ENCODE assay signal across 14 cellular contexts in the genomic region with DNA sequence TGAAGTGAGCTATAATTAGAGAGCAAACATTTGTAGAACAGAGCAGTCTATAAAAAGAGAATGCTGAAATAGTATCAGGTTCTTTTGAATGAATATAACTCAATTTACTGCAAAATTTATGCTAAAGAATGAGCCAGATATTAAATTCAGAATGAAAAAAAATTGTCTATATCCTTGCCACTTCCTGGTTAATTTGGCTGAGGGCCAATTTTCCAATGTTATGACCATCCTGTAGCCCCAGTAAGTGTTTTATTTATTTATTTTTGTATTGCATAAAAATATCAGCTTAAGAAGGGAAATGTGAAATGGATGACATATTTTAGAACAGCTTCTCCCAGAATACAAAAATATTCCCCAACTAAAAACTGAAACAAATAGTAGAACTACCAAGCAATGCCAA.
"Had no signal": no experiment of that assay in that cellular context is flagged by ENCODE, and none has a peak within 500 bp of the region (broad histone marks: within the 10 kb centered on the region; RNA-seq: fewer than 3 reads in every experiment).

No MANE protein-coding gene starts in this region.

- DNase-seq: activated CD4-positive, alpha-beta T cell treated with anti-CD3 and anti-CD28 coated beads for 4 hours; activated CD8-positive, alpha-beta T cell treated with anti-CD3 and anti-CD28 coated beads for 36 hours; activated effector memory CD4-positive, alpha-beta T cell treated with Interleukin-2 at 50 U/mL for 16 hours; activated naive CD4-positive, alpha-beta T cell treated with anti-CD3 and anti-CD28 coated beads, Interleukin-2, amount 50 U/mL, for 16 hours; activated T-cell treated with anti-CD3 and anti-CD28 coated beads, Interleukin-2, amount 50 U/mL, for 4 hours; adrenal gland; esophagus squamous epithelium; kidney glomerular epithelial cell; mesenchymal stem cell; naive thymus-derived CD8-positive, alpha-beta T cell; stimulated activated CD4-positive, alpha-beta T cell treated with anti-CD3 and anti-CD28 coated beads, Interleukin-1b, Interleukin-23, amount 100 ng/mL, for 48 hours had no signal

- H3K27ac ChIP-seq: adrenal gland, cardiac muscle cell, esophagus squamous epithelium, neutrophil, parathyroid adenoma had no signal

- H3K4me1 ChIP-seq: adrenal gland, esophagus squamous epithelium, parathyroid adenoma had no signal

- H3K36me3 ChIP-seq: adrenal gland, cardiac muscle cell, esophagus squamous epithelium, neutrophil had no signal

- H3K27me3 ChIP-seq: adrenal gland, cardiac muscle cell, esophagus squamous epithelium, neutrophil had no signal

- H3K9me3 ChIP-seq: esophagus squamous epithelium, neutrophil had no signal

- H3K4me3 ChIP-seq: adrenal gland, cardiac muscle cell, esophagus squamous epithelium had no signal
